Comparison of ENCODE assay signal across 7 cellular contexts in genomic region chr9:34292552-34292951, GRCh38. TPM values are rescaled to one million over a fixed set of nuclear protein-coding genes. Genes with fewer than 3 reads are reported as not detected.
"Had no signal": no experiment of that assay in that cellular context is flagged by ENCODE, and none has a peak within 500 bp of the region (broad histone marks: within the 10 kb centered on the region; RNA-seq: fewer than 3 reads in every experiment).

No MANE protein-coding gene starts in this region.

- H3K27ac Mint-ChIP-seq: HFFc6, IgD-negative memory B cell had no signal

- DNase-seq: GOT3, H7, HFFc6 had no signal

- H3K27ac ChIP-seq: HL-60 had no signal

- H3K36me3 ChIP-seq: HAP-1 had no signal

- H3K4me3 Mint-ChIP-seq: HFFc6, IgD-negative memory B cell had no signal

- ATAC-seq: HCT116 had no signal

- H3K9me3 Mint-ChIP-seq: HFFc6, IgD-negative memory B cell had no signal

- H3K36me3 Mint-ChIP-seq: IgD-negative memory B cell had no signal

- H3K27me3 Mint-ChIP-seq: IgD-negative memory B cell had no signal

- H3K4me3 ChIP-seq: HAP-1 had no signal

- H3K9me3 ChIP-seq: HAP-1 had no signal

RNA-seq across cellular contexts. Expression of gene KIF24, which starts 36.5 kb away (rescaled TPM):
- polyA plus RNA-seq: IgD-negative memory B cell had no signal
